ENCODE assay signal across 1 cellular context in the genomic region with DNA sequence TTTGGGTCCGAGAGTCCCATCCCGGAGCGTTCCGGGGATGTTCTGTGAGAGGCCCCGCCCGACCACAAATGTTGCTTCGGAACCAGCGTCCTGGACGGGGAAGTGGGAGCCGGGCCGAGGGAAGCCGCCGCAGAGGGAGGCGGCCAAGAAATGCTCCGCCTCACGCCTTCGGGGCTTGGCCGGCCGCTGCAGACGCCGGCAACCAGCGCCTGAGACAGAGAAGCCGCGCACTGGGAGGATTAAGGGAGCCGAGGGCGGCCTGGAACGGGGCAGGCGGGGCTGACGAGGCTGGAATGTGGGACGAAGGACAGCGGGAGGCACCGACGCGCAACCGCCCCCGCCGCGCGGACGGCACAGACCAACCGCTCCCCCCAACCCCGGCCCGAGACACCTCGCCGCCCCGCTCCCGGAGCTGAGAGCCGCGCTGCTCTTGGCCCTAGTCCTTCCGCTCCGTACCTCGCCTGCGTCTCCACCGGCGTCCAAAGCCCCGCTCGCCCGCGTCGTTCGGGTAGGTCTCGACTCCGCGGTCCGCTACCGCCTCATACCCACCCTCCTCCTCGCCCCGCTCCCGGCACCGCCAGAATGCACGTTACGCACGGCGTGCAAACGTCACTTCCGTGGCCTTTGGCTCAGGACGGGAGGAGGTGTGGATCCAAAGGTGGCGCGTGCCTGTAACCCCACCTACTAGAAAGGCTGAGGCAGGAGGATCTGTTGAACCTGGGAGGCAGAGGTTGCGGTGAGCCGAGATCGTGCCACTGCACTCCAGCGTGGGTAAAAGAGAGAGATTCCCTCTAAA.
A peak's percentile ranks its signal among the peaks of the same experiment; 100 is the strongest.
TF ChIP-seq lines count a peak whose summit lies in the region.

No MANE protein-coding gene starts in this region.

TF ChIP-seq in K562, 482 proteins besides CTCF, POLR2A, EP300 and RAD21 (continued from another document and continues in another):
- TF ChIP-seq NFE2L1 (tag; IDR thresholded peaks at IDR 0.05; ENCODE audit: borderline replicate concordance, low read depth) (no peak), KLF10 (CRISPR knock-in tag; IDR thresholded peaks at IDR 0.05) (no peak), BRF1 (IDR thresholded peaks at IDR 0.05; ENCODE audit: borderline replicate concordance, extremely low read depth, insufficient read length) (no peak), ZNF134 (CRISPR knock-in tag; conservative IDR thresholded peaks at IDR 0.05) (no peak), THRB (CRISPR knock-in tag; conservative IDR thresholded peaks at IDR 0.05) (no peak), ZNF766 (CRISPR knock-in tag; conservative IDR thresholded peaks at IDR 0.05) (peak; percentile 83), DDX20 (tag; IDR thresholded peaks at IDR 0.05; ENCODE audit: low read depth) (no peak), FOXJ2 (tag; IDR thresholded peaks at IDR 0.05) (no peak), EP400 (IDR thresholded peaks at IDR 0.05) (peak; percentile 87), U2AF2 (optimal IDR thresholded peaks at IDR 0.05; ENCODE audit: low read depth, low read length) (no peak), ZBTB8A (IDR thresholded peaks at IDR 0.05; ENCODE audit: partially characterized antibody) (no peak), MEIS2 (IDR thresholded peaks at IDR 0.05; ENCODE audit: partially characterized antibody) (no peak), PPARD (CRISPR knock-in tag; IDR thresholded peaks at IDR 0.05) (no peak), CREB1 (IDR thresholded peaks at IDR 0.05) (peak; percentile 93), CREB1 (CRISPR knock-in tag; IDR thresholded peaks at IDR 0.05) (peak; percentile 95), FOXK1 (CRISPR knock-in tag; IDR thresholded peaks at IDR 0.05; ENCODE audit: borderline replicate concordance) (no peak), FOXA1 (IDR thresholded peaks at IDR 0.05; ENCODE audit: borderline replicate concordance) (no peak), HCFC1 (IDR thresholded peaks at IDR 0.05; ENCODE audit: low read depth, low read length) (peak; percentile 49; the same call in 1 of the 2 replicates), FOS (IDR thresholded peaks at IDR 0.05; ENCODE audit: extremely low read depth, insufficient read length) (no peak), OTX1 (CRISPR knock-in tag; IDR thresholded peaks at IDR 0.05) (no peak), STAG1 (CRISPR knock-in tag; IDR thresholded peaks at IDR 0.05; ENCODE audit: borderline replicate concordance) (no peak), MTA1 (IDR thresholded peaks at IDR 0.05; ENCODE audit: borderline replicate concordance) (no peak), BMI1 (IDR thresholded peaks at IDR 0.05; ENCODE audit: low read length) (no peak), ZNF609 (CRISPR knock-in tag; IDR thresholded peaks at IDR 0.05; ENCODE audit: borderline replicate concordance) (no peak)
- TF ChIP-seq, protein P1, sequence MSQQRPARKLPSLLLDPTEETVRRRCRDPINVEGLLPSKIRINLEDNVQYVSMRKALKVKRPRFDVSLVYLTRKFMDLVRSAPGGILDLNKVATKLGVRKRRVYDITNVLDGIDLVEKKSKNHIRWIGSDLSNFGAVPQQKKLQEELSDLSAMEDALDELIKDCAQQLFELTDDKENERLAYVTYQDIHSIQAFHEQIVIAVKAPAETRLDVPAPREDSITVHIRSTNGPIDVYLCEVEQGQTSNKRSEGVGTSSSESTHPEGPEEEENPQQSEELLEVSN (IDR thresholded peaks at IDR 0.05; ENCODE audit: borderline replicate concordance in 1 of 2, extremely low read depth in 1 of 2, insufficient read depth in 1 of 2, insufficient read length in 1 of 2, low read depth in 1 of 2, low read length in 1 of 2, poor library complexity in 1 of 2, severe bottlenecking in 1 of 2), result peak; percentile 90 to 92
- TF ChIP-seq, protein P2, sequence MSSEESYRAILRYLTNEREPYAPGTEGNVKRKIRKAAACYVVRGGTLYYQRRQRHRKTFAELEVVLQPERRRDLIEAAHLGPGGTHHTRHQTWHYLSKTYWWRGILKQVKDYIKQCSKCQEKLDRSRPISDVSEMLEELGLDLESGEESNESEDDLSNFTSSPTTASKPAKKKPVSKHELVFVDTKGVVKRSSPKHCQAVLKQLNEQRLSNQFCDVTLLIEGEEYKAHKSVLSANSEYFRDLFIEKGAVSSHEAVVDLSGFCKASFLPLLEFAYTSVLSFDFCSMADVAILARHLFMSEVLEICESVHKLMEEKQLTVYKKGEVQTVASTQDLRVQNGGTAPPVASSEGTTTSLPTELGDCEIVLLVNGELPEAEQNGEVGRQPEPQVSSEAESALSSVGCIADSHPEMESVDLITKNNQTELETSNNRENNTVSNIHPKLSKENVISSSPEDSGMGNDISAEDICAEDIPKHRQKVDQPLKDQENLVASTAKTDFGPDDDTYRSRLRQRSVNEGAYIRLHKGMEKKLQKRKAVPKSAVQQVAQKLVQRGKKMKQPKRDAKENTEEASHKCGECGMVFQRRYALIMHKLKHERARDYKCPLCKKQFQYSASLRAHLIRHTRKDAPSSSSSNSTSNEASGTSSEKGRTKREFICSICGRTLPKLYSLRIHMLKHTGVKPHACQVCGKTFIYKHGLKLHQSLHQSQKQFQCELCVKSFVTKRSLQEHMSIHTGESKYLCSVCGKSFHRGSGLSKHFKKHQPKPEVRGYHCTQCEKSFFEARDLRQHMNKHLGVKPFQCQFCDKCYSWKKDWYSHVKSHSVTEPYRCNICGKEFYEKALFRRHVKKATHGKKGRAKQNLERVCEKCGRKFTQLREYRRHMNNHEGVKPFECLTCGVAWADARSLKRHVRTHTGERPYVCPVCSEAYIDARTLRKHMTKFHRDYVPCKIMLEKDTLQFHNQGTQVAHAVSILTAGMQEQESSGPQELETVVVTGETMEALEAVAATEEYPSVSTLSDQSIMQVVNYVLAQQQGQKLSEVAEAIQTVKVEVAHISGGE (CRISPR knock-in tag; IDR thresholded peaks at IDR 0.05), result peak in 1 of 3 experiments; percentile 82; a peak in 2 of 6 replicates
- TF ChIP-seq, protein P3, sequence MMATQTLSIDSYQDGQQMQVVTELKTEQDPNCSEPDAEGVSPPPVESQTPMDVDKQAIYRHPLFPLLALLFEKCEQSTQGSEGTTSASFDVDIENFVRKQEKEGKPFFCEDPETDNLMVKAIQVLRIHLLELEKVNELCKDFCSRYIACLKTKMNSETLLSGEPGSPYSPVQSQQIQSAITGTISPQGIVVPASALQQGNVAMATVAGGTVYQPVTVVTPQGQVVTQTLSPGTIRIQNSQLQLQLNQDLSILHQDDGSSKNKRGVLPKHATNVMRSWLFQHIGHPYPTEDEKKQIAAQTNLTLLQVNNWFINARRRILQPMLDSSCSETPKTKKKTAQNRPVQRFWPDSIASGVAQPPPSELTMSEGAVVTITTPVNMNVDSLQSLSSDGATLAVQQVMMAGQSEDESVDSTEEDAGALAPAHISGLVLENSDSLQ (IDR thresholded peaks at IDR 0.05), result peak; percentile 68
- TF ChIP-seq, protein P4, sequence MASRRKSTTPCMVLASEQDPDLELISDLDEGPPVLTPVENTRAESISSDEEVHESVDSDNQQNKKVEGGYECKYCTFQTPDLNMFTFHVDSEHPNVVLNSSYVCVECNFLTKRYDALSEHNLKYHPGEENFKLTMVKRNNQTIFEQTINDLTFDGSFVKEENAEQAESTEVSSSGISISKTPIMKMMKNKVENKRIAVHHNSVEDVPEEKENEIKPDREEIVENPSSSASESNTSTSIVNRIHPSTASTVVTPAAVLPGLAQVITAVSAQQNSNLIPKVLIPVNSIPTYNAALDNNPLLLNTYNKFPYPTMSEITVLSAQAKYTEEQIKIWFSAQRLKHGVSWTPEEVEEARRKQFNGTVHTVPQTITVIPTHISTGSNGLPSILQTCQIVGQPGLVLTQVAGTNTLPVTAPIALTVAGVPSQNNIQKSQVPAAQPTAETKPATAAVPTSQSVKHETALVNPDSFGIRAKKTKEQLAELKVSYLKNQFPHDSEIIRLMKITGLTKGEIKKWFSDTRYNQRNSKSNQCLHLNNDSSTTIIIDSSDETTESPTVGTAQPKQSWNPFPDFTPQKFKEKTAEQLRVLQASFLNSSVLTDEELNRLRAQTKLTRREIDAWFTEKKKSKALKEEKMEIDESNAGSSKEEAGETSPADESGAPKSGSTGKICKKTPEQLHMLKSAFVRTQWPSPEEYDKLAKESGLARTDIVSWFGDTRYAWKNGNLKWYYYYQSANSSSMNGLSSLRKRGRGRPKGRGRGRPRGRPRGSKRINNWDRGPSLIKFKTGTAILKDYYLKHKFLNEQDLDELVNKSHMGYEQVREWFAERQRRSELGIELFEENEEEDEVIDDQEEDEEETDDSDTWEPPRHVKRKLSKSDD (conservative IDR thresholded peaks at IDR 0.05; ENCODE audit: low read length), result no peak
- TF ChIP-seq, protein P5, sequence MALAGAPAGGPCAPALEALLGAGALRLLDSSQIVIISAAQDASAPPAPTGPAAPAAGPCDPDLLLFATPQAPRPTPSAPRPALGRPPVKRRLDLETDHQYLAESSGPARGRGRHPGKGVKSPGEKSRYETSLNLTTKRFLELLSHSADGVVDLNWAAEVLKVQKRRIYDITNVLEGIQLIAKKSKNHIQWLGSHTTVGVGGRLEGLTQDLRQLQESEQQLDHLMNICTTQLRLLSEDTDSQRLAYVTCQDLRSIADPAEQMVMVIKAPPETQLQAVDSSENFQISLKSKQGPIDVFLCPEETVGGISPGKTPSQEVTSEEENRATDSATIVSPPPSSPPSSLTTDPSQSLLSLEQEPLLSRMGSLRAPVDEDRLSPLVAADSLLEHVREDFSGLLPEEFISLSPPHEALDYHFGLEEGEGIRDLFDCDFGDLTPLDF (CRISPR knock-in tag; IDR thresholded peaks at IDR 0.05), result no peak; the same call in 1 of the 2 replicates
- TF ChIP-seq, protein P6, sequence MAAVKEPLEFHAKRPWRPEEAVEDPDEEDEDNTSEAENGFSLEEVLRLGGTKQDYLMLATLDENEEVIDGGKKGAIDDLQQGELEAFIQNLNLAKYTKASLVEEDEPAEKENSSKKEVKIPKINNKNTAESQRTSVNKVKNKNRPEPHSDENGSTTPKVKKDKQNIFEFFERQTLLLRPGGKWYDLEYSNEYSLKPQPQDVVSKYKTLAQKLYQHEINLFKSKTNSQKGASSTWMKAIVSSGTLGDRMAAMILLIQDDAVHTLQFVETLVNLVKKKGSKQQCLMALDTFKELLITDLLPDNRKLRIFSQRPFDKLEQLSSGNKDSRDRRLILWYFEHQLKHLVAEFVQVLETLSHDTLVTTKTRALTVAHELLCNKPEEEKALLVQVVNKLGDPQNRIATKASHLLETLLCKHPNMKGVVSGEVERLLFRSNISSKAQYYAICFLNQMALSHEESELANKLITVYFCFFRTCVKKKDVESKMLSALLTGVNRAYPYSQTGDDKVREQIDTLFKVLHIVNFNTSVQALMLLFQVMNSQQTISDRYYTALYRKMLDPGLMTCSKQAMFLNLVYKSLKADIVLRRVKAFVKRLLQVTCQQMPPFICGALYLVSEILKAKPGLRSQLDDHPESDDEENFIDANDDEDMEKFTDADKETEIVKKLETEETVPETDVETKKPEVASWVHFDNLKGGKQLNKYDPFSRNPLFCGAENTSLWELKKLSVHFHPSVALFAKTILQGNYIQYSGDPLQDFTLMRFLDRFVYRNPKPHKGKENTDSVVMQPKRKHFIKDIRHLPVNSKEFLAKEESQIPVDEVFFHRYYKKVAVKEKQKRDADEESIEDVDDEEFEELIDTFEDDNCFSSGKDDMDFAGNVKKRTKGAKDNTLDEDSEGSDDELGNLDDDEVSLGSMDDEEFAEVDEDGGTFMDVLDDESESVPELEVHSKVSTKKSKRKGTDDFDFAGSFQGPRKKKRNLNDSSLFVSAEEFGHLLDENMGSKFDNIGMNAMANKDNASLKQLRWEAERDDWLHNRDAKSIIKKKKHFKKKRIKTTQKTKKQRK (IDR thresholded peaks at IDR 0.05; ENCODE audit: borderline replicate concordance, low read depth, low read length), result no peak
- TF ChIP-seq, protein P7, sequence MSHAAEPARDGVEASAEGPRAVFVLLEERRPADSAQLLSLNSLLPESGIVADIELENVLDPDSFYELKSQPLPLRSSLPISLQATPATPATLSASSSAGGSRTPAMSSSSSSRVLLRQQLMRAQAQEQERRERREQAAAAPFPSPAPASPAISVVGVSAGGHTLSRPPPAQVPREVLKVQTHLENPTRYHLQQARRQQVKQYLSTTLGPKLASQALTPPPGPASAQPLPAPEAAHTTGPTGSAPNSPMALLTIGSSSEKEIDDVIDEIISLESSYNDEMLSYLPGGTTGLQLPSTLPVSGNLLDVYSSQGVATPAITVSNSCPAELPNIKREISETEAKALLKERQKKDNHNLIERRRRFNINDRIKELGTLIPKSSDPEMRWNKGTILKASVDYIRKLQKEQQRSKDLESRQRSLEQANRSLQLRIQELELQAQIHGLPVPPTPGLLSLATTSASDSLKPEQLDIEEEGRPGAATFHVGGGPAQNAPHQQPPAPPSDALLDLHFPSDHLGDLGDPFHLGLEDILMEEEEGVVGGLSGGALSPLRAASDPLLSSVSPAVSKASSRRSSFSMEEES (CRISPR knock-in tag; IDR thresholded peaks at IDR 0.05), result no peak
